In genomic region chr19:41397086-41398041, GRCh38 we compare ENCODE assay signal across 8 cellular contexts.
DNase-seq lines count a peak whose midpoint lies in the region; ATAC-seq and TF ChIP-seq lines count a peak whose summit lies in the region.

BCKDHA (plus strand) TSS chr19:41397818; CDS start chr19:41397828, 10 bp downstream.
EXOSC5 (minus strand) TSS chr19:41397359; CDS start chr19:41397328, 31 bp downstream.

- TF ChIP-seq CTCF in AG09319 (IDR thresholded peaks at IDR 0.05; ENCODE audit: low read depth, low read length), result no peak

- peak; percentile 99 for DNase-seq in AG09319 (ENCODE audit: extremely low read depth, low read depth)
- DNase-seq in NCI-H446 treated with DMSO at 0.1 percent for 48 hours (lab: John Stamatoyannopoulos, UW), result peak; percentile 99
- peak; percentile 100 for DNase-seq in cerebellar cortex (ENCODE audit: low spot score)
- DNase-seq in iris pigment epithelial cell (ENCODE audit: low read depth), result peak; percentile 99
- peak; percentile 96 to 98 for DNase-seq in stimulated activated CD4-positive, alpha-beta T cell treated with anti-CD3 and anti-CD28 coated beads, Interleukin-12 subunit alpha, Interleukin-12 subunit beta, amount 100 ng/mL, for 24 hours (ENCODE audit: low read depth in 2 of 2)

- ATAC-seq in GM19035 (IDR thresholded peaks at IDR 0.05; ENCODE audit: unreplicated experiment), result peak; percentile 88
- ATAC-seq in HG03354 (IDR thresholded peaks at IDR 0.05; ENCODE audit: poor library complexity, severe bottlenecking, unreplicated experiment), result peak; percentile 89
- ATAC-seq in activated CD4-positive, CD25-positive, alpha-beta regulatory T cell treated with anti-CD3 and anti-CD28 coated beads, Interleukin-2, amount 50 U/mL, for 24 hours, result peak; percentile 99

Comparison
In these comparisons a context has a peak if more than half of its experiments do, and no peak if none do; other contexts are left out.
1. Peak in every context shown above with its lines: DNase-seq and ATAC-seq.